In genomic region chr13:102055116-102055515, GRCh38 we compare ENCODE assay signal across 26 cellular contexts.
"Had no signal": no experiment of that assay in that cellular context is flagged by ENCODE, and none has a peak within 500 bp of the region (broad histone marks: within the 10 kb centered on the region; RNA-seq: fewer than 3 reads in every experiment).

No MANE protein-coding gene starts in this region.

- H3K27ac ChIP-seq: left lung, lower lobe of right lung, ovary, right atrium auricular region, right lobe of liver, stomach, testis, thyroid gland, upper lobe of right lung had no signal

- H3K9me3 ChIP-seq: ovary, testis, thyroid gland had no signal

- H3K4me1 Mint-ChIP-seq: naive B cell; natural killer cell; nephron progenitor cell; stimulated activated naive B cell treated with anti-CD40 and anti-IgM and Interleukin-4, amounts not matched to agents 10 μg/mL and 1 μg/mL and 100 μg/mL, for 72 hours had no signal

- H3K27me3 Mint-ChIP-seq: naive B cell; progenitor cell of endocrine pancreas; stimulated activated naive B cell treated with anti-CD40 and anti-IgM and Interleukin-4, amounts not matched to agents 10 μg/mL and 1 μg/mL and 100 μg/mL, for 72 hours had no signal

- H3K27ac Mint-ChIP-seq: natural killer cell; nephron progenitor cell; progenitor cell of endocrine pancreas; stimulated activated naive B cell treated with anti-CD40 and anti-IgM and Interleukin-4, amounts not matched to agents 10 μg/mL and 1 μg/mL and 100 μg/mL, for 72 hours had no signal

- H3K36me3 ChIP-seq: left lung, lower lobe of right lung, ovary, right atrium auricular region, right lobe of liver, stomach, thyroid gland, upper lobe of right lung had no signal

- DNase-seq: hippocampal formation; kidney glomerular epithelial cell; left cardiac atrium; left lung; lower lobe of right lung; mammary epithelial cell; mesenchymal stem cell; naive B cell; natural killer cell; nephron progenitor cell; ovary; right lobe of liver; stimulated activated CD4-positive, alpha-beta T cell treated with anti-CD3 and anti-CD28 coated beads, Interleukin-12 subunit alpha, Interleukin-12 subunit beta, amount 100 ng/mL, for 4 hours; stimulated activated CD4-positive, alpha-beta T cell treated with anti-CD3 and anti-CD28 coated beads, Interleukin-15, amount 100 ng/mL, for 24 hours; stimulated activated CD4-positive, alpha-beta T cell treated with anti-CD3 and anti-CD28 coated beads, Interleukin-2, amount 100 ng/mL, for 24 hours; stimulated activated CD4-positive, alpha-beta T cell treated with anti-CD3 and anti-CD28 coated beads, Interleukin-4, amount 100 ng/mL, for 1 hour; stimulated activated naive B cell treated with anti-CD40 and anti-IgM and Interleukin-4, amounts not matched to agents 10 μg/mL and 1 μg/mL and 100 μg/mL, for 72 hours; stimulated activated naive CD8-positive, alpha-beta T cell treated with anti-CD3 and anti-CD28 coated beads, Interleukin-15, Interleukin-2, amounts not matched to agents 100 U/mL and 50 U/mL, for 24 hours; stomach; testis; thyroid gland; trophoblast cell; upper lobe of right lung had no signal

- H3K4me1 ChIP-seq: left lung, lower lobe of right lung, right atrium auricular region, right lobe of liver, stomach, testis, thyroid gland, upper lobe of right lung had no signal

- H3K4me3 Mint-ChIP-seq: naive B cell; natural killer cell; nephron progenitor cell; stimulated activated naive B cell treated with anti-CD40 and anti-IgM and Interleukin-4, amounts not matched to agents 10 μg/mL and 1 μg/mL and 100 μg/mL, for 72 hours had no signal

- H3K27me3 ChIP-seq: left lung, ovary, right atrium auricular region, right lobe of liver, stomach, testis, thyroid gland, upper lobe of right lung had no signal

- H3K36me3 Mint-ChIP-seq: naive B cell; stimulated activated naive B cell treated with anti-CD40 and anti-IgM and Interleukin-4, amounts not matched to agents 10 μg/mL and 1 μg/mL and 100 μg/mL, for 72 hours had no signal

- H3K4me3 ChIP-seq: left lung, lower lobe of right lung, ovary, right atrium auricular region, right lobe of liver, smooth muscle cell, stomach, testis, thyroid gland, upper lobe of right lung had no signal

- ATAC-seq: left cardiac atrium; left lung; lower lobe of right lung; natural killer cell; right lobe of liver; stimulated activated naive B cell treated with anti-CD40 and anti-IgM and Interleukin-4, amounts not matched to agents 10 μg/mL and 1 μg/mL and 100 μg/mL, for 72 hours; stimulated activated naive CD8-positive, alpha-beta T cell treated with anti-CD3 and anti-CD28 coated beads, Interleukin-15, Interleukin-2, amounts not matched to agents 100 U/mL and 50 U/mL, for 24 hours; upper lobe of right lung had no signal
